1 cellular context compared by ENCODE assay signal in the genomic region with DNA sequence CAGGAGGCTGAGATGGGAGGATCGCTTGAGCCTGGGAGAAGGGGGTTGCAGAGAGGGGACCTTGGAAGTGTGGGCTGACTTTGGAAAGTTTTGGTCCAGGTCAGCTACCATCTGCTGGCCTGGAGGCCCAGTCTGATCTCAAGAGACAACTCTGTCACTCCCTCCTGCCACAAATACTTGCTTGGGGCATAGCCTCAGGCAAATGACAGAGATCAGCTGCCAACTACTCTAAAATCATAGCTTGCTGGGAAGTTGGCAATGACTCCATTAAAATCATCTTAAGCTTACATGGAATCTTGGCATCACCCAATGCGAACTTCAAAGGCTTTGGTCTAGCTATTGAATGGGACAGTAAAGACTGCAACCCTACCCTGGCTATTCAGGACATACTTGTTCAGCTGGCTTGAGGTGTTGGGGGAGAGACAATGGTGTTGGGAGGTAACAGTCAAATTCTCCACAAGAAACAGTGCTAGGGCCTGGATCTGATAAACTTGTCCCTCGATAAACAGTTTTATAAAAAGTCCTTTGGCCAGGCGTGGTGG.
TF ChIP-seq lines count a peak whose summit lies in the region.

No MANE protein-coding gene starts in this region.

TF ChIP-seq in IMR-90, 13 proteins besides CTCF, POLR2A, EP300 and RAD21:
- TF ChIP-seq MXI1 (IDR thresholded peaks at IDR 0.05; ENCODE audit: borderline replicate concordance, low read depth, low read length) (no peak), RFX5 (IDR thresholded peaks at IDR 0.05; ENCODE audit: low read depth, low read length) (no peak), SMC3 (IDR thresholded peaks at IDR 0.05; ENCODE audit: low read depth, low read length) (no peak), RCOR1 (IDR thresholded peaks at IDR 0.05; ENCODE audit: insufficient replicate concordance, low read length) (no peak), ELK1 (IDR thresholded peaks at IDR 0.05; ENCODE audit: borderline replicate concordance, low read depth, low read length) (no peak), MAZ (IDR thresholded peaks at IDR 0.05; ENCODE audit: borderline replicate concordance, low read depth, low read length) (no peak), NFE2L2 (IDR thresholded peaks at IDR 0.05; ENCODE audit: low read depth, low read length) (no peak), CEBPB (IDR thresholded peaks at IDR 0.05; ENCODE audit: low read depth, low read length) (no peak)
- TF ChIP-seq, protein P1, sequence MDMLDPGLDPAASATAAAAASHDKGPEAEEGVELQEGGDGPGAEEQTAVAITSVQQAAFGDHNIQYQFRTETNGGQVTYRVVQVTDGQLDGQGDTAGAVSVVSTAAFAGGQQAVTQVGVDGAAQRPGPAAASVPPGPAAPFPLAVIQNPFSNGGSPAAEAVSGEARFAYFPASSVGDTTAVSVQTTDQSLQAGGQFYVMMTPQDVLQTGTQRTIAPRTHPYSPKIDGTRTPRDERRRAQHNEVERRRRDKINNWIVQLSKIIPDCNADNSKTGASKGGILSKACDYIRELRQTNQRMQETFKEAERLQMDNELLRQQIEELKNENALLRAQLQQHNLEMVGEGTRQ (IDR thresholded peaks at IDR 0.05; ENCODE audit: low read depth, low read length) = no peak
